In genomic region chr1:50968884-50969610, GRCh38 we compare ENCODE assay signal across 8 cellular contexts. TPM values are rescaled to one million over a fixed set of nuclear protein-coding genes. Genes with fewer than 3 reads are reported as not detected.
DNase-seq lines count a peak whose midpoint lies in the region; ATAC-seq, FAIRE-seq and TF ChIP-seq lines count a peak whose summit lies in the region.

No MANE protein-coding gene starts in this region.

- peak overlapping the region; percentile 82 for H3K27ac Mint-ChIP-seq in activated naive CD4-positive, alpha-beta T cell treated with anti-CD3 and anti-CD28 coated beads, Interleukin-2, amount 50 U/mL, for 24 hours

- peak overlapping the region; percentile 98 for H3K4me3 Mint-ChIP-seq in activated naive CD4-positive, alpha-beta T cell treated with anti-CD3 and anti-CD28 coated beads, Interleukin-2, amount 50 U/mL, for 24 hours

- H3K4me1 Mint-ChIP-seq in activated naive CD4-positive, alpha-beta T cell treated with anti-CD3 and anti-CD28 coated beads, Interleukin-2, amount 50 U/mL, for 24 hours: peaks cover 27% of the 10 kb centered on the region

- H3K27me3 Mint-ChIP-seq in activated naive CD4-positive, alpha-beta T cell treated with anti-CD3 and anti-CD28 coated beads, Interleukin-2, amount 50 U/mL, for 24 hours: peaks cover 9% of the 10 kb centered on the region

- H3F3A ChIP-seq in PC-3 (ENCODE audit: low read length, unreplicated experiment): no peaks in the 10 kb centered on the region

- BruUV-seq in PC-3 (replicated peaks; lab: Mats Ljungman, UMichigan): no TSS peak

- DNase-seq in A549 (ENCODE audit: low read depth in 1 of 2, low spot score in 1 of 2): peak in 1 of 2 experiments; percentile 52
- peak; percentile 29 for DNase-seq in PC-3
- DNase-seq in cardiac muscle cell (ENCODE audit: low read depth in 1 of 2, low spot score in 1 of 2): peak in 1 of 2 donors; percentile 54
- peak; percentile 29 to 66 (median 59) for DNase-seq in ovary
- no peak for DNase-seq in GM19239 (ENCODE audit: insufficient read length, low spot score)

- H3K9me3 Mint-ChIP-seq in activated naive CD4-positive, alpha-beta T cell treated with anti-CD3 and anti-CD28 coated beads, Interleukin-2, amount 50 U/mL, for 24 hours: no peaks in the 10 kb centered on the region

- no peaks in the 10 kb centered on the region for H3K36me3 Mint-ChIP-seq in activated naive CD4-positive, alpha-beta T cell treated with anti-CD3 and anti-CD28 coated beads, Interleukin-2, amount 50 U/mL, for 24 hours

- ATAC-seq in A549 (peak; percentile 53 to 65), GM18505 (IDR thresholded peaks at IDR 0.05; ENCODE audit: unreplicated experiment) (peak; percentile 24), HG02970 (IDR thresholded peaks at IDR 0.05; ENCODE audit: low FRiP score, unreplicated experiment) (peak; percentile 31), PC-3 (peak; percentile 8)

- H3K36me3 ChIP-seq in PC-3 (ENCODE audit: low read depth, low read length): no peaks in the 10 kb centered on the region
- no peaks in the 10 kb centered on the region for H3K36me3 ChIP-seq in cardiac muscle cell
- H3K36me3 ChIP-seq in ovary: no peaks in the 10 kb centered on the region

- peak overlapping the region; percentile 87 for H2AFZ ChIP-seq in PC-3 (ENCODE audit: low read length)

- H3K79me2 ChIP-seq in PC-3 (ENCODE audit: low read length): peaks cover 73% of the 10 kb centered on the region

- peak overlapping the region; percentile 99 for H3K27ac ChIP-seq in A549
- H3K27ac ChIP-seq in PC-3 (ENCODE audit: low read length): peak overlapping the region; percentile 84
- no peak overlapping the region for H3K27ac ChIP-seq in cardiac muscle cell
- peak overlapping the region; percentile 98 to 99 for H3K27ac ChIP-seq in ovary

- TF ChIP-seq POLR2A in A549 (IDR thresholded peaks at IDR 0.05; ENCODE audit: low read length) (no peak), GM18505 (IDR thresholded peaks at IDR 0.05; ENCODE audit: borderline replicate concordance, extremely low read depth, insufficient read depth, insufficient read length) (peak; percentile 72), ovary (IDR thresholded peaks at IDR 0.05) (no peak)

- no peaks in the 10 kb centered on the region for H3K9me3 ChIP-seq in A549
- H3K9me3 ChIP-seq in PC-3 (ENCODE audit: low read length): no peaks in the 10 kb centered on the region
- no peaks in the 10 kb centered on the region for H3K9me3 ChIP-seq in cardiac muscle cell (ENCODE audit: low read depth)
- H3K9me3 ChIP-seq in ovary: no peaks in the 10 kb centered on the region

- H3K9me2 ChIP-seq in PC-3 (replicated peaks; ENCODE audit: low read length): no peaks in the 10 kb centered on the region

- TF ChIP-seq EP300 in A549 (IDR thresholded peaks at IDR 0.05) (no peak), ovary (IDR thresholded peaks at IDR 0.05) (no peak)

- no peak for FAIRE-seq in A549 (lab: Jason Lieb, UNC)
- no peak for FAIRE-seq in GM19239 (lab: Jason Lieb, UNC)

- CTCF ChIA-PET in A549 (lab: Yijun Ruan, JAX) (interaction anchor here (0.9 to 2.3 kb wide), 8 partner anchors 8 to 220 kb away, joined by 3 to 9 read pairs (median 4); partner anchors contain the start of gene FAF1), PC-3 (lab: Charles Lee) (interaction anchor here (0.6 kb wide), 1 partner anchor 40 kb away, joined by 3 read pairs; no protein-coding TSS in a partner anchor)

- 0% methylated on average over 8 of the region's 64 CpGs for WGBS in A549 (ENCODE audit: missing lambda C conversion rate)
- 0% methylated on average over 35 to 64 of the region's 64 CpGs for WGBS in ovary, 3 donors

- intact Hi-C loops in PC-3 (cut with micrococcal nuclease): loop anchor here (10.0 kb wide), 1 partner anchor 94 kb away; no protein-coding TSS in a partner anchor
- intact Hi-C loops in ovary (cut with DNase I): no loop called here

- H3K4me1 ChIP-seq in A549 (peaks cover 8% of the 10 kb centered on the region; the same call in 2 of the 3 replicates), PC-3 (ENCODE audit: insufficient read depth, low read length) (peaks cover 19% of the 10 kb centered on the region), cardiac muscle cell (ENCODE audit: low read depth) (no peaks in the 10 kb centered on the region), ovary (ENCODE audit: insufficient read depth) (peaks cover 4% of the 10 kb centered on the region)

- TF ChIP-seq RAD21 in A549 (conservative IDR thresholded peaks at IDR 0.05 in 1 of 2, IDR thresholded peaks at IDR 0.05 in 1 of 2): no peak

- H3K4me3 ChIP-seq in A549 (peak overlapping the region; percentile 90), PC-3 (ENCODE audit: low read length) (peak overlapping the region; percentile 93), cardiac muscle cell (peak overlapping the region; percentile 58), ovary (peak overlapping the region; percentile 77)

- H3K9ac ChIP-seq in PC-3 (ENCODE audit: low read length): peak overlapping the region; percentile 93

- POLR2A ChIA-PET in A549 (lab: Yijun Ruan, JAX): interaction anchor here (1.2 to 3.2 kb wide), 4 partner anchors 9 to 267 kb away, joined by 3 to 29 read pairs (median 10); partner anchors contain the start of gene FAF1
- POLR2A ChIA-PET in PC-3 (lab: Charles Lee; ENCODE audit: unreplicated experiment): interaction anchor here (0.5 to 2.3 kb wide), 3 partner anchors 10 to 39 kb away, joined by 3 to 9 read pairs (median 4); no protein-coding TSS in a partner anchor

- TF ChIP-seq CTCF in A549 (IDR thresholded peaks at IDR 0.05) (no peak), PC-3 (conservative IDR thresholded peaks at IDR 0.05; ENCODE audit: low read depth, low read length) (no peak), cardiac muscle cell (IDR thresholded peaks at IDR 0.05; ENCODE audit: low read depth, low read length) (no peak), ovary (IDR thresholded peaks at IDR 0.05) (no peak)

- no peaks in the 10 kb centered on the region; the same call in 1 of the 2 replicates for H4K20me1 ChIP-seq in PC-3 (ENCODE audit: low read length)

- H3K27me3 ChIP-seq in PC-3 (ENCODE audit: low read length) (no peaks in the 10 kb centered on the region), cardiac muscle cell (peaks cover 94% of the 10 kb centered on the region), ovary (no peaks in the 10 kb centered on the region)

- peak overlapping the region; percentile 84 for H3K4me2 ChIP-seq in A549
- peak overlapping the region; percentile 95 for H3K4me2 ChIP-seq in PC-3 (ENCODE audit: low read length)

TF ChIP-seq in A549, 52 proteins besides CTCF, POLR2A, EP300 and RAD21 (continues in another document):
- TF ChIP-seq EHF (CRISPR knock-in tag; IDR thresholded peaks at IDR 0.05): no peak
- TF ChIP-seq RARB (CRISPR knock-in tag; IDR thresholded peaks at IDR 0.05): no peak
- TF ChIP-seq TP53 (CRISPR knock-in tag; IDR thresholded peaks at IDR 0.05): no peak
- no peak for TF ChIP-seq NFE2L2 (conservative IDR thresholded peaks at IDR 0.05; ENCODE audit: low read length)
- TF ChIP-seq HEYL (CRISPR knock-in tag; IDR thresholded peaks at IDR 0.05): no peak
- no peak for TF ChIP-seq HMGXB4 (CRISPR knock-in tag; IDR thresholded peaks at IDR 0.05; ENCODE audit: borderline replicate concordance)
- no peak for TF ChIP-seq JUNB (IDR thresholded peaks at IDR 0.05)
- TF ChIP-seq MAFK (IDR thresholded peaks at IDR 0.05; ENCODE audit: partially characterized antibody): no peak
- TF ChIP-seq ATOH8 (CRISPR knock-in tag; IDR thresholded peaks at IDR 0.05; ENCODE audit: low read depth): no peak

RNA-seq across cellular contexts. Expression of gene CDKN2C, which starts 1.0 kb away (rescaled TPM):
- polyA plus RNA-seq in A549 (2011; rRNA removed): 9.9 and 13.0 TPM in 2 replicates
- 12.1 and 13.5 TPM in 2 replicates for polyA plus RNA-seq in A549 (2012; cell fraction: cytosol; rRNA removed)
- 8.8 and 10.3 TPM in 2 replicates for polyA plus RNA-seq in A549 (2012; cell fraction: nucleus; rRNA removed)
- polyA plus RNA-seq in A549 (2017; fragmentation: RNase III; extraction: RNeasy Plus Mini Kit Qiagen cat#74134 plus additional on column Dnase treatment): 14.7 to 17.7 TPM (median 16.8 TPM) in 3 replicates
- polyA minus RNA-seq in A549 (2011; rRNA and poly(A)+ RNA removed): 7.4 and 8.0 TPM in 2 replicates
- 49.2 and 60.0 TPM in 2 replicates for total RNA-seq in PC-3 (2014; rRNA removed)
- total RNA-seq in cardiac muscle cell: 0.39 and 5.5 TPM in 2 replicates
- polyA plus RNA-seq in cardiac muscle cell: 0.54 and 2.5 TPM in 2 replicates
- total RNA-seq in ovary: 10 to 100 TPM; 17.4 to 49.2 (median 32.7) TPM
- 10 to 100 TPM; 46.7 to 65.6 TPM for polyA plus RNA-seq in ovary

RNA-seq across cellular contexts. Expression of gene FAF1, which starts 9.0 kb away (rescaled TPM):
- polyA plus RNA-seq in A549 (2011; rRNA removed) (46.2 and 57.5 TPM in 2 replicates), A549 (2017; fragmentation: RNase III; extraction: RNeasy Plus Mini Kit Qiagen cat#74134 plus additional on column Dnase treatment) (29.9 to 31.7 TPM (median 31.2 TPM) in 3 replicates), cardiac muscle cell (71.4 and 76.7 TPM in 2 replicates), ovary (10 to 100 TPM; 32.8 to 67.6 TPM)
- polyA plus RNA-seq in A549 (2012; cell fraction: cytosol; rRNA removed): 4.5 and 5.3 TPM in 2 replicates
- 1.5 and 5.1 TPM in 2 replicates for polyA plus RNA-seq in A549 (2012; cell fraction: nucleus; rRNA removed)
- polyA minus RNA-seq in A549 (2011; rRNA and poly(A)+ RNA removed): 32.2 and 41.3 TPM in 2 replicates
- total RNA-seq in PC-3 (2014; rRNA removed) (12.7 and 14.7 TPM in 2 replicates), cardiac muscle cell (20.3 and 24.3 TPM in 2 replicates), ovary (10 to 100 TPM; 23.1 to 76.0 (median 57.1) TPM)

Comparison
In these comparisons a context has a peak if more than half of its experiments do, and no peak if none do; other contexts are left out.
1. ATAC-seq: peak in every context shown above with its lines; median percentile 59 in A549; 31 in HG02970; 24 in GM18505; 8 in PC-3.